In the genomic region with DNA sequence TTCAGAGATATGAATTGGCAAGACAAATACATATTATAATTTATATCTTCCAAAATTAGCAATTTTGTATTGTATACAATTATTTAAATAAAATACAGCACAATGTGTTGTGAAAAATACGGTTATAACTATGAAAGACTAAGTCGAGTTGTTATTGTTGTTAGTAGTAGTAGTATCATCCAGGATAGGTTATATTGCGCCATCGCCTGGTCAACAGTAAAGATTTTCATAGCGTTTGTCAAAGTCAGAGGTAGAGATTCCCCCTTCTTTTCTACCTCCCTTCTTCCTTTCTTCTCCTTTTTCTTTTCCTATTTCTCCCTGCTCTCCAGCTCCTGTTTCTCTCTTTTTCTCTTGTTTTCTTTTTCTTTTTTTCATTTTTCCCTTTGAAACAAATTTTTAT, we compare ENCODE assay signal across 12 cellular contexts.
DNase-seq lines count a peak whose midpoint lies in the region; ATAC-seq and TF ChIP-seq lines count a peak whose summit lies in the region.
"Had no signal": no experiment of that assay in that cellular context is flagged by ENCODE, and none has a peak within 500 bp of the region (broad histone marks: within the 10 kb centered on the region; RNA-seq: fewer than 3 reads in every experiment).

No MANE protein-coding gene starts in this region.

- no peaks in the 10 kb centered on the region for H3K9me3 ChIP-seq in gastrocnemius medialis

- no peak for TF ChIP-seq POLR2A in gastrocnemius medialis (IDR thresholded peaks at IDR 0.05)

- H3K36me3 Mint-ChIP-seq in chondrocyte (ENCODE audit: low read depth) (peaks cover 2% of the 10 kb centered on the region), neural crest cell (ENCODE audit: low read depth) (peaks cover 5% of the 10 kb centered on the region)
- H3K36me3 Mint-ChIP-seq: activated naive CD8-positive, alpha-beta T cell treated with anti-CD3 and anti-CD28 coated beads for 36 hours had no signal

- in situ Hi-C loops in gastrocnemius medialis (cut with MboI; ENCODE audit: low sequenced_read_pairs in 4 of 4), result no loop called here

- no peak overlapping the region for H3K4me3 ChIP-seq in gastrocnemius medialis

- H3K4me1 Mint-ChIP-seq in chondrocyte (ENCODE audit: low read depth) (no peaks in the 10 kb centered on the region), neural crest cell (no peaks in the 10 kb centered on the region)
- H3K4me1 Mint-ChIP-seq: activated naive CD8-positive, alpha-beta T cell treated with anti-CD3 and anti-CD28 coated beads for 36 hours had no signal

- intact Hi-C loops in gastrocnemius medialis (cut with DNase I; ENCODE audit: low total_unique reads), result no loop called here

- ATAC-seq in gastrocnemius medialis (no peak), HG03469 (IDR thresholded peaks at IDR 0.05; ENCODE audit: unreplicated experiment) (no peak)

- peak; percentile 12 for DNase-seq in H4 (ENCODE audit: low spot score)
- DNase-seq in NCI-H460 (ENCODE audit: extremely low read depth, low read depth), result peak; percentile 37
- no peak for DNase-seq in chondrocyte (ENCODE audit: low spot score)
- DNase-seq in neural crest cell (ENCODE audit: low read depth, low spot score), result no peak
- no peak for DNase-seq in gastrocnemius medialis
- no peak for DNase-seq in stimulated activated CD4-positive, alpha-beta T cell treated with anti-CD3 and anti-CD28 coated beads, Interleukin-4, amount 100 ng/mL, for 1 hour
- DNase-seq: activated naive CD8-positive, alpha-beta T cell treated with anti-CD3 and anti-CD28 coated beads for 36 hours; DND-41; NCI-H510A; stimulated activated CD8-positive, alpha-beta memory T cell treated with anti-CD3 and anti-CD28 coated beads, Interleukin-4, amount 100 ng/mL, for 48 hours; SW 1271 had no signal

- no peak overlapping the region for H3K4me3 Mint-ChIP-seq in chondrocyte (ENCODE audit: unreplicated experiment)
- no peak overlapping the region for H3K4me3 Mint-ChIP-seq in neural crest cell
- H3K4me3 Mint-ChIP-seq: activated naive CD8-positive, alpha-beta T cell treated with anti-CD3 and anti-CD28 coated beads for 36 hours had no signal

- H3K27me3 Mint-ChIP-seq in chondrocyte (ENCODE audit: low read depth) (no peaks in the 10 kb centered on the region), neural crest cell (ENCODE audit: low read depth) (no peaks in the 10 kb centered on the region)
- H3K27me3 Mint-ChIP-seq: activated naive CD8-positive, alpha-beta T cell treated with anti-CD3 and anti-CD28 coated beads for 36 hours had no signal

- H3K36me3 ChIP-seq in gastrocnemius medialis, result no peaks in the 10 kb centered on the region

- TF ChIP-seq CTCF in chondrocyte (IDR thresholded peaks at IDR 0.05) (peak; percentile 82), neural crest cell (conservative IDR thresholded peaks at IDR 0.05) (peak; percentile 49), gastrocnemius medialis (IDR thresholded peaks at IDR 0.05 in 4 of 5, conservative IDR thresholded peaks at IDR 0.05 in 1 of 5) (no peak)

- H3K4me1 ChIP-seq in gastrocnemius medialis, result no peaks in the 10 kb centered on the region

- no peak overlapping the region for H3K27ac ChIP-seq in gastrocnemius medialis

- H3K9me3 Mint-ChIP-seq in chondrocyte (ENCODE audit: low read depth) (peaks cover 17% of the 10 kb centered on the region), neural crest cell (peaks cover 10% of the 10 kb centered on the region)

- no peaks in the 10 kb centered on the region for H3K27me3 ChIP-seq in gastrocnemius medialis

- H3K27ac Mint-ChIP-seq in chondrocyte (ENCODE audit: unreplicated experiment) (no peak overlapping the region), neural crest cell (ENCODE audit: unreplicated experiment) (no peak overlapping the region)
- H3K27ac Mint-ChIP-seq: activated naive CD8-positive, alpha-beta T cell treated with anti-CD3 and anti-CD28 coated beads for 36 hours had no signal

Comparison
In these comparisons a context has a peak if more than half of its experiments do, and no peak if none do; other contexts are left out.
1. DNase-seq: peak in H4 (single experiment) and NCI-H460 (single experiment); none in chondrocyte (single experiment), neural crest cell (single experiment), gastrocnemius medialis (0 of 2) and stimulated activated CD4-positive, alpha-beta T cell treated with anti-CD3 and anti-CD28 coated beads, Interleukin-4, amount 100 ng/mL, for 1 hour (single experiment).
2. CTCF ChIP-seq: peak in chondrocyte (single experiment) and neural crest cell (single experiment); none in gastrocnemius medialis (0 of 5).